1 cellular context compared by ENCODE assay signal in the genomic region with DNA sequence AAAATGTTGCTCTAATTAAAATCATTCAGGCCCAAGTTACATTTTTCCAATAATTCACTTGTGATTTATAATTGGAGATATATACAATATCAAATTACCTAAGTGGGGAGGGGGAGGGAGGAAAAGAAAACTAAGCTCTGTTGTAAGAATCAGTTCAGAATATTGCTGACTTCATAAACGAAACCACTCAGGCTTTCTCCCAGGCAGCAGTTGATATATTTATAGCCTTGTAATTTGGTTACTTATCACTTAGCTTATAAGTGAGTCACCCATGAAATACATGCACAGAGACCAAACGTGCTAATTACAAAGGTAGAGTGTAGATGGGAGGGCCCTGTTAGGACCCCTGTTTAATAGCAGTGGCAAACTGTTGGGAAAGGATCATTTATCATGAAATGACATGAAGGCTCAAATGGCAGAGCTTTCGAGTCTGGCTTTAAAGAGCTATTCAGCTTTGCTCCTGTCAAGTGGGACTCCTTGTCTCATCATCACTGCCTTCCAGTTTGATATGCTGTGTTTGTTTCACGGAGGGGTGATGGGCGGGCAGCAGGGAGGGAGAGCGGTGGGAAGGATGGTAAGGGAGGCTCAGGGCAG.
TF ChIP-seq lines count a peak whose summit lies in the region.

No MANE protein-coding gene starts in this region.

TF ChIP-seq in HEK293, 187 proteins besides CTCF, POLR2A, EP300 and RAD21 (continued from another document and continues in another):
- TF ChIP-seq ZNF830 (tag by site-specific recombination; IDR thresholded peaks at IDR 0.05; ENCODE audit: low read depth): no peak
- peak; percentile 99 for TF ChIP-seq WT1 (tag by site-specific recombination; IDR thresholded peaks at IDR 0.05)
- no peak for TF ChIP-seq ZNF837 (tag by site-specific recombination; IDR thresholded peaks at IDR 0.05)
- peak; percentile 98 for TF ChIP-seq ZNF843 (tag by site-specific recombination; IDR thresholded peaks at IDR 0.05)
- no peak for TF ChIP-seq ZNF138 (tag by site-specific recombination; IDR thresholded peaks at IDR 0.05; ENCODE audit: borderline replicate concordance)
- TF ChIP-seq, protein P1, sequence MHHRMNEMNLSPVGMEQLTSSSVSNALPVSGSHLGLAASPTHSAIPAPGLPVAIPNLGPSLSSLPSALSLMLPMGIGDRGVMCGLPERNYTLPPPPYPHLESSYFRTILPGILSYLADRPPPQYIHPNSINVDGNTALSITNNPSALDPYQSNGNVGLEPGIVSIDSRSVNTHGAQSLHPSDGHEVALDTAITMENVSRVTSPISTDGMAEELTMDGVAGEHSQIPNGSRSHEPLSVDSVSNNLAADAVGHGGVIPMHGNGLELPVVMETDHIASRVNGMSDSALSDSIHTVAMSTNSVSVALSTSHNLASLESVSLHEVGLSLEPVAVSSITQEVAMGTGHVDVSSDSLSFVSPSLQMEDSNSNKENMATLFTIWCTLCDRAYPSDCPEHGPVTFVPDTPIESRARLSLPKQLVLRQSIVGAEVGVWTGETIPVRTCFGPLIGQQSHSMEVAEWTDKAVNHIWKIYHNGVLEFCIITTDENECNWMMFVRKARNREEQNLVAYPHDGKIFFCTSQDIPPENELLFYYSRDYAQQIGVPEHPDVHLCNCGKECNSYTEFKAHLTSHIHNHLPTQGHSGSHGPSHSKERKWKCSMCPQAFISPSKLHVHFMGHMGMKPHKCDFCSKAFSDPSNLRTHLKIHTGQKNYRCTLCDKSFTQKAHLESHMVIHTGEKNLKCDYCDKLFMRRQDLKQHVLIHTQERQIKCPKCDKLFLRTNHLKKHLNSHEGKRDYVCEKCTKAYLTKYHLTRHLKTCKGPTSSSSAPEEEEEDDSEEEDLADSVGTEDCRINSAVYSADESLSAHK (tag by site-specific recombination; IDR thresholded peaks at IDR 0.05): peak; percentile 91
- TF ChIP-seq, protein P2, sequence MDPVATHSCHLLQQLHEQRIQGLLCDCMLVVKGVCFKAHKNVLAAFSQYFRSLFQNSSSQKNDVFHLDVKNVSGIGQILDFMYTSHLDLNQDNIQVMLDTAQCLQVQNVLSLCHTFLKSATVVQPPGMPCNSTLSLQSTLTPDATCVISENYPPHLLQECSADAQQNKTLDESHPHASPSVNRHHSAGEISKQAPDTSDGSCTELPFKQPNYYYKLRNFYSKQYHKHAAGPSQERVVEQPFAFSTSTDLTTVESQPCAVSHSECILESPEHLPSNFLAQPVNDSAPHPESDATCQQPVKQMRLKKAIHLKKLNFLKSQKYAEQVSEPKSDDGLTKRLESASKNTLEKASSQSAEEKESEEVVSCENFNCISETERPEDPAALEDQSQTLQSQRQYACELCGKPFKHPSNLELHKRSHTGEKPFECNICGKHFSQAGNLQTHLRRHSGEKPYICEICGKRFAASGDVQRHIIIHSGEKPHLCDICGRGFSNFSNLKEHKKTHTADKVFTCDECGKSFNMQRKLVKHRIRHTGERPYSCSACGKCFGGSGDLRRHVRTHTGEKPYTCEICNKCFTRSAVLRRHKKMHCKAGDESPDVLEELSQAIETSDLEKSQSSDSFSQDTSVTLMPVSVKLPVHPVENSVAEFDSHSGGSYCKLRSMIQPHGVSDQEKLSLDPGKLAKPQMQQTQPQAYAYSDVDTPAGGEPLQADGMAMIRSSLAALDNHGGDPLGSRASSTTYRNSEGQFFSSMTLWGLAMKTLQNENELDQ (tag by site-specific recombination; IDR thresholded peaks at IDR 0.05; ENCODE audit: low read depth): no peak
- TF ChIP-seq GLIS1 (tag by site-specific recombination; IDR thresholded peaks at IDR 0.05): peak; percentile 88
- peak; percentile 97 for TF ChIP-seq TRIM28 (IDR thresholded peaks at IDR 0.05; ENCODE audit: borderline replicate concordance, low read length)
- TF ChIP-seq SP2 (tag by site-specific recombination; IDR thresholded peaks at IDR 0.05): peak; percentile 28; the same call in 1 of the 2 replicates
- TF ChIP-seq, protein P3, sequence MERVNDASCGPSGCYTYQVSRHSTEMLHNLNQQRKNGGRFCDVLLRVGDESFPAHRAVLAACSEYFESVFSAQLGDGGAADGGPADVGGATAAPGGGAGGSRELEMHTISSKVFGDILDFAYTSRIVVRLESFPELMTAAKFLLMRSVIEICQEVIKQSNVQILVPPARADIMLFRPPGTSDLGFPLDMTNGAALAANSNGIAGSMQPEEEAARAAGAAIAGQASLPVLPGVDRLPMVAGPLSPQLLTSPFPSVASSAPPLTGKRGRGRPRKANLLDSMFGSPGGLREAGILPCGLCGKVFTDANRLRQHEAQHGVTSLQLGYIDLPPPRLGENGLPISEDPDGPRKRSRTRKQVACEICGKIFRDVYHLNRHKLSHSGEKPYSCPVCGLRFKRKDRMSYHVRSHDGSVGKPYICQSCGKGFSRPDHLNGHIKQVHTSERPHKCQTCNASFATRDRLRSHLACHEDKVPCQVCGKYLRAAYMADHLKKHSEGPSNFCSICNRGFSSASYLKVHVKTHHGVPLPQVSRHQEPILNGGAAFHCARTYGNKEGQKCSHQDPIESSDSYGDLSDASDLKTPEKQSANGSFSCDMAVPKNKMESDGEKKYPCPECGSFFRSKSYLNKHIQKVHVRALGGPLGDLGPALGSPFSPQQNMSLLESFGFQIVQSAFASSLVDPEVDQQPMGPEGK (tag by site-specific recombination; IDR thresholded peaks at IDR 0.05): peak; percentile 89
- TF ChIP-seq, protein P4, sequence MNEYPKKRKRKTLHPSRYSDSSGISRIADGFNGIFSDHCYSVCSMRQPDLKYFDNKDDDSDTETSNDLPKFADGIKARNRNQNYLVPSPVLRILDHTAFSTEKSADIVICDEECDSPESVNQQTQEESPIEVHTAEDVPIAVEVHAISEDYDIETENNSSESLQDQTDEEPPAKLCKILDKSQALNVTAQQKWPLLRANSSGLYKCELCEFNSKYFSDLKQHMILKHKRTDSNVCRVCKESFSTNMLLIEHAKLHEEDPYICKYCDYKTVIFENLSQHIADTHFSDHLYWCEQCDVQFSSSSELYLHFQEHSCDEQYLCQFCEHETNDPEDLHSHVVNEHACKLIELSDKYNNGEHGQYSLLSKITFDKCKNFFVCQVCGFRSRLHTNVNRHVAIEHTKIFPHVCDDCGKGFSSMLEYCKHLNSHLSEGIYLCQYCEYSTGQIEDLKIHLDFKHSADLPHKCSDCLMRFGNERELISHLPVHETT (tag by site-specific recombination; IDR thresholded peaks at IDR 0.05): peak; percentile 90
- TF ChIP-seq, protein P5, sequence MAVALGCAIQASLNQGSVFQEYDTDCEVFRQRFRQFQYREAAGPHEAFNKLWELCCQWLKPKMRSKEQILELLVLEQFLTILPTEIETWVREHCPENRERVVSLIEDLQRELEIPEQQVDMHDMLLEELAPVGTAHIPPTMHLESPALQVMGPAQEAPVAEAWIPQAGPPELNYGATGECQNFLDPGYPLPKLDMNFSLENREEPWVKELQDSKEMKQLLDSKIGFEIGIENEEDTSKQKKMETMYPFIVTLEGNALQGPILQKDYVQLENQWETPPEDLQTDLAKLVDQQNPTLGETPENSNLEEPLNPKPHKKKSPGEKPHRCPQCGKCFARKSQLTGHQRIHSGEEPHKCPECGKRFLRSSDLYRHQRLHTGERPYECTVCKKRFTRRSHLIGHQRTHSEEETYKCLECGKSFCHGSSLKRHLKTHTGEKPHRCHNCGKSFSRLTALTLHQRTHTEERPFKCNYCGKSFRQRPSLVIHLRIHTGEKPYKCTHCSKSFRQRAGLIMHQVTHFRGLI (tag by site-specific recombination; IDR thresholded peaks at IDR 0.05): peak; percentile 61; the same call in 1 of the 2 replicates
- TF ChIP-seq ZEB2 (tag by site-specific recombination; IDR thresholded peaks at IDR 0.05): peak; percentile 99
- TF ChIP-seq ZNF155 (tag by site-specific recombination; IDR thresholded peaks at IDR 0.05): no peak
- TF ChIP-seq ZNF48 (tag by site-specific recombination; IDR thresholded peaks at IDR 0.05): no peak
- no peak for TF ChIP-seq ZNF624 (tag by site-specific recombination; IDR thresholded peaks at IDR 0.05)
- peak; percentile 86 for TF ChIP-seq ZNF600 (tag by site-specific recombination; IDR thresholded peaks at IDR 0.05)
- peak; percentile 48; the same call in 1 of the 2 replicates for TF ChIP-seq GLIS2 (tag by site-specific recombination; IDR thresholded peaks at IDR 0.05)
- TF ChIP-seq ZNF248 (tag by site-specific recombination; IDR thresholded peaks at IDR 0.05): no peak
- 0 out of 2 replicates have a peak, but pooled peaks have one; percentile 76 for TF ChIP-seq ZNF324 (tag by site-specific recombination; IDR thresholded peaks at IDR 0.05)
- TF ChIP-seq ZNF274 (IDR thresholded peaks at IDR 0.05; ENCODE audit: low read length): no peak
- TF ChIP-seq ZNF274 (tag by site-specific recombination; IDR thresholded peaks at IDR 0.05; ENCODE audit: borderline replicate concordance): no peak
- peak; percentile 36; the same call in 1 of the 2 replicates for TF ChIP-seq KLF9 (tag by site-specific recombination; IDR thresholded peaks at IDR 0.05; ENCODE audit: low read depth)
- peak; percentile 85 for TF ChIP-seq BCL11B (tag by site-specific recombination; IDR thresholded peaks at IDR 0.05; ENCODE audit: low read depth)
- TF ChIP-seq ZNF423 (tag by site-specific recombination; IDR thresholded peaks at IDR 0.05): no peak
- no peak for TF ChIP-seq ZNF548 (tag by site-specific recombination; IDR thresholded peaks at IDR 0.05)
- TF ChIP-seq ZNF114 (tag by site-specific recombination; IDR thresholded peaks at IDR 0.05): no peak
- no peak for TF ChIP-seq ZNF112 (tag by site-specific recombination; IDR thresholded peaks at IDR 0.05)
- peak; percentile 45; the same call in 1 of the 2 replicates for TF ChIP-seq ZNF394 (tag by site-specific recombination; IDR thresholded peaks at IDR 0.05; ENCODE audit: borderline replicate concordance)
- TF ChIP-seq, protein P6, sequence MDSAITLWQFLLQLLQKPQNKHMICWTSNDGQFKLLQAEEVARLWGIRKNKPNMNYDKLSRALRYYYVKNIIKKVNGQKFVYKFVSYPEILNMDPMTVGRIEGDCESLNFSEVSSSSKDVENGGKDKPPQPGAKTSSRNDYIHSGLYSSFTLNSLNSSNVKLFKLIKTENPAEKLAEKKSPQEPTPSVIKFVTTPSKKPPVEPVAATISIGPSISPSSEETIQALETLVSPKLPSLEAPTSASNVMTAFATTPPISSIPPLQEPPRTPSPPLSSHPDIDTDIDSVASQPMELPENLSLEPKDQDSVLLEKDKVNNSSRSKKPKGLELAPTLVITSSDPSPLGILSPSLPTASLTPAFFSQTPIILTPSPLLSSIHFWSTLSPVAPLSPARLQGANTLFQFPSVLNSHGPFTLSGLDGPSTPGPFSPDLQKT (IDR thresholded peaks at IDR 0.05; ENCODE audit: borderline replicate concordance, low read depth, low read length): no peak
- no peak for TF ChIP-seq ZNF777 (tag by site-specific recombination; IDR thresholded peaks at IDR 0.05; ENCODE audit: borderline replicate concordance)
- no peak for TF ChIP-seq RBAK (tag by site-specific recombination; IDR thresholded peaks at IDR 0.05)
- TF ChIP-seq, protein P7, sequence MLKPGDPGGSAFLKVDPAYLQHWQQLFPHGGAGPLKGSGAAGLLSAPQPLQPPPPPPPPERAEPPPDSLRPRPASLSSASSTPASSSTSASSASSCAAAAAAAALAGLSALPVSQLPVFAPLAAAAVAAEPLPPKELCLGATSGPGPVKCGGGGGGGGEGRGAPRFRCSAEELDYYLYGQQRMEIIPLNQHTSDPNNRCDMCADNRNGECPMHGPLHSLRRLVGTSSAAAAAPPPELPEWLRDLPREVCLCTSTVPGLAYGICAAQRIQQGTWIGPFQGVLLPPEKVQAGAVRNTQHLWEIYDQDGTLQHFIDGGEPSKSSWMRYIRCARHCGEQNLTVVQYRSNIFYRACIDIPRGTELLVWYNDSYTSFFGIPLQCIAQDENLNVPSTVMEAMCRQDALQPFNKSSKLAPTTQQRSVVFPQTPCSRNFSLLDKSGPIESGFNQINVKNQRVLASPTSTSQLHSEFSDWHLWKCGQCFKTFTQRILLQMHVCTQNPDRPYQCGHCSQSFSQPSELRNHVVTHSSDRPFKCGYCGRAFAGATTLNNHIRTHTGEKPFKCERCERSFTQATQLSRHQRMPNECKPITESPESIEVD (tag by site-specific recombination; IDR thresholded peaks at IDR 0.05): peak; percentile 94
- no peak for TF ChIP-seq ZNF658 (tag by site-specific recombination; IDR thresholded peaks at IDR 0.05)
- TF ChIP-seq ZNF354C (tag by site-specific recombination; IDR thresholded peaks at IDR 0.05; ENCODE audit: borderline replicate concordance, low read depth): no peak
- no peak for TF ChIP-seq ZNF792 (tag by site-specific recombination; IDR thresholded peaks at IDR 0.05)
- TF ChIP-seq, protein P8, sequence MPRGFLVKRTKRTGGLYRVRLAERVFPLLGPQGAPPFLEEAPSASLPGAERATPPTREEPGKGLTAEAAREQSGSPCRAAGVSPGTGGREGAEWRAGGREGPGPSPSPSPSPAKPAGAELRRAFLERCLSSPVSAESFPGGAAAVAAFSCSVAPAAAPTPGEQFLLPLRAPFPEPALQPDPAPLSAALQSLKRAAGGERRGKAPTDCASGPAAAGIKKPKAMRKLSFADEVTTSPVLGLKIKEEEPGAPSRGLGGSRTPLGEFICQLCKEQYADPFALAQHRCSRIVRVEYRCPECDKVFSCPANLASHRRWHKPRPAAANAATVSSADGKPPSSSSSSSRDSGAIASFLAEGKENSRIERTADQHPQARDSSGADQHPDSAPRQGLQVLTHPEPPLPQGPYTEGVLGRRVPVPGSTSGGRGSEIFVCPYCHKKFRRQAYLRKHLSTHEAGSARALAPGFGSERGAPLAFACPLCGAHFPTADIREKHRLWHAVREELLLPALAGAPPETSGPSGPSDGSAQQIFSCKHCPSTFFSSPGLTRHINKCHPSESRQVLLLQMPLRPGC (tag by site-specific recombination; IDR thresholded peaks at IDR 0.05): peak; percentile 95
- TF ChIP-seq, protein P9, sequence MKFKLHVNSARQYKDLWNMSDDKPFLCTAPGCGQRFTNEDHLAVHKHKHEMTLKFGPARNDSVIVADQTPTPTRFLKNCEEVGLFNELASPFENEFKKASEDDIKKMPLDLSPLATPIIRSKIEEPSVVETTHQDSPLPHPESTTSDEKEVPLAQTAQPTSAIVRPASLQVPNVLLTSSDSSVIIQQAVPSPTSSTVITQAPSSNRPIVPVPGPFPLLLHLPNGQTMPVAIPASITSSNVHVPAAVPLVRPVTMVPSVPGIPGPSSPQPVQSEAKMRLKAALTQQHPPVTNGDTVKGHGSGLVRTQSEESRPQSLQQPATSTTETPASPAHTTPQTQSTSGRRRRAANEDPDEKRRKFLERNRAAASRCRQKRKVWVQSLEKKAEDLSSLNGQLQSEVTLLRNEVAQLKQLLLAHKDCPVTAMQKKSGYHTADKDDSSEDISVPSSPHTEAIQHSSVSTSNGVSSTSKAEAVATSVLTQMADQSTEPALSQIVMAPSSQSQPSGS (tag by site-specific recombination; IDR thresholded peaks at IDR 0.05; ENCODE audit: low read depth): peak; percentile 77; the same call in 1 of the 2 replicates
- TF ChIP-seq ZNF174 (tag by site-specific recombination; IDR thresholded peaks at IDR 0.05): no peak
- 0 out of 2 replicates have a peak, but pooled peaks have one; percentile 84 for TF ChIP-seq ZNF24 (tag by site-specific recombination; IDR thresholded peaks at IDR 0.05)
- TF ChIP-seq ZNF10 (tag by site-specific recombination; IDR thresholded peaks at IDR 0.05): peak; percentile 49; the same call in 1 of the 2 replicates
- no peak for TF ChIP-seq ZNF549 (tag by site-specific recombination; IDR thresholded peaks at IDR 0.05)
